ENCODE assay signal across 14 cellular contexts in the genomic region with DNA sequence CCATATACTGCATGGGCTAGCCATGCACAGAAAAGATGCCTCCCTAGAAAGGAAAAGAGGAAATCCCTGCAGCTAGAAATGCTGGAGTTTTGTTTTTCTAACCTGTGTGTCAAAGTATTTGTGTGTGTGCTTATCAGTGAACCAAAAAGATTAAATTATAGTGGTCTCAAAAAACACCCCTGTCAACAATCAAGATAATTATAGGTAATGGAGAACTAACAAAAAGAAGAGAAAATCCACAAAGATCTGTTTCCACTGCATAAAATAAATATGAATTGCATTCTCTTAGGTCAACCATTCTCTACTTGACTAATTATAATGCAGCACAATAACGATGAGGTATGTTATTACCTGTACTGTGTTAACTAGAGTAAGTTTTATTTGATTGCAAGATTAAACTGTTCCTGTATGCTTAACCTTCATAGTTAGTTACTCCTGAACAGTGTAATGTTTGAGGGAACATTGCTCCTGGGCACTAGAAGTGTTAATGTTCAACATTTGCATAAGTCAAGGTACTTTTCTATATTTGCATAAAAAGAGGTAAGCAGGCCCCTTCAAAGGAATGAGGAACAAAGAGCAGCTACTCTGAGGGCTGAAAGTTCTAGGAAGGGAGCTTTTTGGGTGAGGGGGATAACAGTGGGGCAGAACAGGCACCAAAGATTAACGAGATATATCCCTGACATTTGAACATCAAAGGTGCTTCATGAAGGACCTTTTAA.
DNase-seq lines count a peak whose midpoint lies in the region; ATAC-seq and TF ChIP-seq lines count a peak whose summit lies in the region.
"Had no signal": no experiment of that assay in that cellular context is flagged by ENCODE, and none has a peak within 500 bp of the region (broad histone marks: within the 10 kb centered on the region; RNA-seq: fewer than 3 reads in every experiment).

No MANE protein-coding gene starts in this region.

- H3K9me3 ChIP-seq in lower lobe of right lung (no peaks in the 10 kb centered on the region), body of pancreas (no peaks in the 10 kb centered on the region), osteoblast (ENCODE audit: low read depth, low read length) (no peaks in the 10 kb centered on the region)
- H3K9me3 ChIP-seq: ovary had no signal

- no peak overlapping the region for H3K4me3 ChIP-seq in lower lobe of right lung
- no peak overlapping the region for H3K4me3 ChIP-seq in body of pancreas
- H3K4me3 ChIP-seq in osteoblast (ENCODE audit: insufficient read depth, low read length): no peak overlapping the region
- H3K4me3 ChIP-seq: heart left ventricle, ovary had no signal

- intact Hi-C loops in lower lobe of right lung (cut with DNase I) (no loop called here), body of pancreas (cut with DNase I) (no loop called here)

- no peak for TF ChIP-seq CTCF in lower lobe of right lung (IDR thresholded peaks at IDR 0.05)
- TF ChIP-seq CTCF in body of pancreas (IDR thresholded peaks at IDR 0.05): no peak
- no peak for TF ChIP-seq CTCF in osteoblast (IDR thresholded peaks at IDR 0.05; ENCODE audit: extremely low read depth, low read depth, low read length)

- ATAC-seq in GM18907 (IDR thresholded peaks at IDR 0.05; ENCODE audit: unreplicated experiment) (peak; percentile 68), HG02763 (IDR thresholded peaks at IDR 0.05; ENCODE audit: unreplicated experiment) (peak; percentile 57), lower lobe of right lung (peak; percentile 40 to 51), body of pancreas (no peak)
- ATAC-seq: heart left ventricle had no signal

- H3K27ac ChIP-seq in lower lobe of right lung: no peak overlapping the region
- H3K27ac ChIP-seq in body of pancreas: no peak overlapping the region
- no peak overlapping the region for H3K27ac ChIP-seq in osteoblast (ENCODE audit: low read depth, low read length)
- H3K27ac ChIP-seq: heart left ventricle, ovary had no signal

- WGBS in body of pancreas, 2 donors: 43 to 58% methylated on average over 2 of the region's 2 CpGs

- H3K79me2 ChIP-seq in osteoblast (ENCODE audit: insufficient read depth, low read length): no peaks in the 10 kb centered on the region

- H3K36me3 ChIP-seq in lower lobe of right lung (no peaks in the 10 kb centered on the region), body of pancreas (replicated peaks in 1 of 2; ENCODE audit: insufficient read depth in 1 of 2, low read depth in 2 of 2) (no peaks in the 10 kb centered on the region), osteoblast (ENCODE audit: insufficient read depth, low read length) (no peaks in the 10 kb centered on the region)
- H3K36me3 ChIP-seq: heart left ventricle, ovary had no signal

- H3K4me1 ChIP-seq in lower lobe of right lung: no peaks in the 10 kb centered on the region
- no peaks in the 10 kb centered on the region for H3K4me1 ChIP-seq in body of pancreas
- H3K4me1 ChIP-seq in osteoblast (ENCODE audit: insufficient read depth, low read length): no peaks in the 10 kb centered on the region
- H3K4me1 ChIP-seq: heart left ventricle had no signal

- H4K20me1 ChIP-seq in osteoblast (ENCODE audit: insufficient read depth, low read length): peaks cover 5% of the 10 kb centered on the region

- H2AFZ ChIP-seq in osteoblast (ENCODE audit: low read length): no peak overlapping the region

- no peaks in the 10 kb centered on the region for H3K27me3 ChIP-seq in lower lobe of right lung (ENCODE audit: low read depth)
- no peaks in the 10 kb centered on the region for H3K27me3 ChIP-seq in body of pancreas
- H3K27me3 ChIP-seq in osteoblast (ENCODE audit: insufficient read depth, low read length): no peaks in the 10 kb centered on the region
- H3K27me3 ChIP-seq: heart left ventricle, ovary had no signal

- DNase-seq in NCI-H2227 (lab: John Stamatoyannopoulos, UW; ENCODE audit: unreplicated experiment) (peak; percentile 71), lower lobe of right lung (no peak), body of pancreas (no peak), osteoblast (ENCODE audit: insufficient read length, low spot score, missing footprints) (no peak), NK-92 (lab: John Stamatoyannopoulos, UW; ENCODE audit: unreplicated experiment) (no peak), NCI-H345 treated with DMSO at 0.1 percent for 48 hours (lab: John Stamatoyannopoulos, UW; ENCODE audit: unreplicated experiment) (no peak)
- DNase-seq: activated CD4-positive, alpha-beta T cell treated with anti-CD3 and anti-CD28 coated beads for 48 hours; activated effector memory CD4-positive, alpha-beta T cell treated with anti-CD3 and anti-CD28 coated beads, Interleukin-2, amount 50 U/mL, for 16 hours; GDM1; heart left ventricle; ovary; stimulated activated naive CD4-positive, alpha-beta T cell treated with Interleukin-2 at 50 U/mL for 16 hours had no signal

- no peak for TF ChIP-seq POLR2A in body of pancreas (IDR thresholded peaks at IDR 0.05)

- H3K4me2 ChIP-seq in osteoblast (ENCODE audit: insufficient read depth, low read length): no peak overlapping the region
